In genomic region chr16:85174871-85175723, GRCh38 we compare ENCODE assay signal across 1 cellular context.
TF ChIP-seq lines count a peak whose summit lies in the region.

No MANE protein-coding gene starts in this region.

TF ChIP-seq in K562, 482 proteins besides CTCF, POLR2A, EP300 and RAD21 (continued from another document):
- no peak for TF ChIP-seq TFE3 (CRISPR knock-in tag; IDR thresholded peaks at IDR 0.05)
- TF ChIP-seq TSC22D4 (tag; IDR thresholded peaks at IDR 0.05): no peak
- no peak for TF ChIP-seq CHD4 (IDR thresholded peaks at IDR 0.05; ENCODE audit: insufficient read depth, insufficient replicate concordance, low read depth, low read length, poor library complexity, severe bottlenecking)
- no peak for TF ChIP-seq ZBTB11 (CRISPR knock-in tag; IDR thresholded peaks at IDR 0.05)
- TF ChIP-seq JUN (IDR thresholded peaks at IDR 0.05; ENCODE audit: borderline replicate concordance, low read depth, low read length): no peak
- no peak for TF ChIP-seq JUN (CRISPR knock-in tag; IDR thresholded peaks at IDR 0.05; ENCODE audit: borderline replicate concordance)
- no peak for TF ChIP-seq NCOA2 (IDR thresholded peaks at IDR 0.05; ENCODE audit: partially characterized antibody in 2 of 2)
- TF ChIP-seq ZFP36 (IDR thresholded peaks at IDR 0.05; ENCODE audit: low read depth, low read length, partially characterized antibody): peak; percentile 55
- no peak for TF ChIP-seq BACH1 (tag; IDR thresholded peaks at IDR 0.05)
- TF ChIP-seq ATF4 (CRISPR knock-in tag; IDR thresholded peaks at IDR 0.05): no peak
- TF ChIP-seq ZNF766 (CRISPR knock-in tag; conservative IDR thresholded peaks at IDR 0.05): no peak
- TF ChIP-seq ZNF282 (CRISPR knock-in tag; IDR thresholded peaks at IDR 0.05): no peak
- no peak for TF ChIP-seq ZBTB26 (CRISPR knock-in tag; IDR thresholded peaks at IDR 0.05)
- TF ChIP-seq SMARCA4 (IDR thresholded peaks at IDR 0.05): no peak
- no peak for TF ChIP-seq ZNF174 (CRISPR knock-in tag; IDR thresholded peaks at IDR 0.05)
- no peak for TF ChIP-seq HES1 (IDR thresholded peaks at IDR 0.05; ENCODE audit: low read depth)
- no peak for TF ChIP-seq MLX (CRISPR knock-in tag; conservative IDR thresholded peaks at IDR 0.05)
- TF ChIP-seq RHOXF2B (CRISPR knock-in tag; conservative IDR thresholded peaks at IDR 0.05): no peak
- no peak for TF ChIP-seq ZNF140 (CRISPR knock-in tag; IDR thresholded peaks at IDR 0.05)
- TF ChIP-seq ATF2 (CRISPR knock-in tag; IDR thresholded peaks at IDR 0.05): no peak
- 0 out of 2 replicates have a peak, but pooled peaks have one; percentile 16 for TF ChIP-seq PTBP1 (IDR thresholded peaks at IDR 0.05; ENCODE audit: low read depth, low read length)
- TF ChIP-seq NFE2 (IDR thresholded peaks at IDR 0.05; ENCODE audit: low read depth): no peak
- no peak for TF ChIP-seq ZNF3 (CRISPR knock-in tag; IDR thresholded peaks at IDR 0.05)
- TF ChIP-seq ZNF583 (CRISPR knock-in tag; IDR thresholded peaks at IDR 0.05): no peak
- TF ChIP-seq JUND (IDR thresholded peaks at IDR 0.05; ENCODE audit: borderline replicate concordance, low read depth, low read length): no peak
- TF ChIP-seq JUND (tag; IDR thresholded peaks at IDR 0.05; ENCODE audit: borderline replicate concordance, low read depth, low read length): no peak
- no peak for TF ChIP-seq GABPB2 (CRISPR knock-in tag; conservative IDR thresholded peaks at IDR 0.05)
- no peak for TF ChIP-seq CTBP1 (IDR thresholded peaks at IDR 0.05; ENCODE audit: borderline replicate concordance)
- no peak for TF ChIP-seq STAT6 (CRISPR knock-in tag; IDR thresholded peaks at IDR 0.05)
- TF ChIP-seq DACH1 (IDR thresholded peaks at IDR 0.05; ENCODE audit: partially characterized antibody): no peak
- no peak for TF ChIP-seq PBX2 (CRISPR knock-in tag; IDR thresholded peaks at IDR 0.05; ENCODE audit: low read depth)
- no peak for TF ChIP-seq PBX2 (tag; conservative IDR thresholded peaks at IDR 0.05; ENCODE audit: low read depth)
- 0 out of 2 replicates have a peak, but pooled peaks have one; percentile 25 for TF ChIP-seq TFAP4 (CRISPR knock-in tag; IDR thresholded peaks at IDR 0.05; ENCODE audit: borderline replicate concordance)
